Comparison of ENCODE assay signal across 2 cellular contexts in the genomic region with DNA sequence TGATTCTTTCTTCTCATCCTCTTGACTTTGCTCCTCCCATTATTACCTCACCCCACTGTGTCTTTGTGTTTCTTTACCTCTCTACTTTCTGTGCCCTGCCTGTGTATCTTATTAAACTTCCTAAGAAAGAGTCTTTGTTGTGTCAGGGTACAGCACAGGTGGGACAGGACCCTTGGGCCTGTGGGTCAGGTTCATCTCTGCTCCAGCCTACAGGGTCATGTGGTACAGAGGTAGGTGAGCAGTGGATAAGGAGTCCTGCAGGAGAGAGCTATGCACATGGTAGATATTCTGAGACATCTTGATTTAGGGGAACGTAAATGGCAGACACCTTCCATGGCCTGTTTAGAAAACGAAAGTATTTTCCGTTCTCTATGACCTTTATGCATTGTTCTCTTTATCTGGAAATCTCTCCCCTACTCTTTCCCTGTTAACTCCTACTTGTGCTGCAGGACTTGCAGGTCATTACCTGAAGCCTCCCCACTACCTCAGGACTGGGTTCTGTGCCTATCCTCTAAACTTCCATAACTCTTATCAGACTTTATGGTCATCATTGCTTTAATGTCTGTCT.
A peak's percentile ranks its signal among the peaks of the same experiment; 100 is the strongest.
TF ChIP-seq lines count a peak whose summit lies in the region.

No MANE protein-coding gene starts in this region.

TF ChIP-seq in liver, 16 proteins besides CTCF, POLR2A, EP300 and RAD21:
- TF ChIP-seq GABPA (IDR thresholded peaks at IDR 0.05 in 1 of 2, conservative IDR thresholded peaks at IDR 0.05 in 1 of 2) (no peak), YY1 (IDR thresholded peaks at IDR 0.05) (peak; percentile 12), HNF4A (conservative IDR thresholded peaks at IDR 0.05) (no peak)

TF ChIP-seq in HepG2, 621 proteins besides CTCF, POLR2A, EP300 and RAD21:
- no peak for TF ChIP-seq ZNF12 (CRISPR knock-in tag; IDR thresholded peaks at IDR 0.05)
- TF ChIP-seq REXO4 (CRISPR knock-in tag; IDR thresholded peaks at IDR 0.05; ENCODE audit: borderline replicate concordance) = no peak
- TF ChIP-seq, protein P1, sequence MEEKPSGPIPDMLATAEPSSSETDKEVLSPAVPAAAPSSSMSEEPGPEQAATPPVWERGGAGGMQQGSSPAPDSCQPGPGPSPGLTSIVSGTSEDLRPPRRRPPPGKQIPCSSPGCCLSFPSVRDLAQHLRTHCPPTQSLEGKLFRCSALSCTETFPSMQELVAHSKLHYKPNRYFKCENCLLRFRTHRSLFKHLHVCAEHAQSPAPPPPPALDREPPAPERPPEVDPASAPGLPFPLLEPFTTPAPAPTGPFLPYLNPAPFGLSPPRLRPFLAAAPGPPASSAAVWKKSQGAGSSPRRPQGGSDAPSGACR (CRISPR knock-in tag; IDR thresholded peaks at IDR 0.05) = no peak
- no peak for TF ChIP-seq KMT2A (CRISPR knock-in tag; IDR thresholded peaks at IDR 0.05)
- TF ChIP-seq ZBTB43 (CRISPR knock-in tag; conservative IDR thresholded peaks at IDR 0.05) = no peak
- no peak for TF ChIP-seq ZNF761 (CRISPR knock-in tag; conservative IDR thresholded peaks at IDR 0.05)
- TF ChIP-seq AFF4 (CRISPR knock-in tag; IDR thresholded peaks at IDR 0.05) = no peak
- TF ChIP-seq ZNF768 (CRISPR knock-in tag; IDR thresholded peaks at IDR 0.05) = no peak
- TF ChIP-seq MLLT10 (CRISPR knock-in tag; IDR thresholded peaks at IDR 0.05) = no peak
- TF ChIP-seq PRDM15 (CRISPR knock-in tag; IDR thresholded peaks at IDR 0.05) = no peak
- TF ChIP-seq SALL2 (CRISPR knock-in tag; IDR thresholded peaks at IDR 0.05) = no peak
